Comparison of ENCODE assay signal across 4 cellular contexts in genomic region chr7:1034769-1035168, GRCh38. TPM values are rescaled to one million over a fixed set of nuclear protein-coding genes. Genes with fewer than 3 reads are reported as not detected.
"Had no signal": no experiment of that assay in that cellular context is flagged by ENCODE, and none has a peak within 500 bp of the region (broad histone marks: within the 10 kb centered on the region; RNA-seq: fewer than 3 reads in every experiment).

No MANE protein-coding gene starts in this region.

RNA-seq across cellular contexts. Expression of gene CYP2W1, which starts 51.8 kb away (rescaled TPM):
- total RNA-seq: GM23248, H4, H7 had no signal
- polyA plus RNA-seq: GM23248, IgD-negative memory B cell had no signal
